ENCODE assay signal across 1 cellular context in the genomic region with DNA sequence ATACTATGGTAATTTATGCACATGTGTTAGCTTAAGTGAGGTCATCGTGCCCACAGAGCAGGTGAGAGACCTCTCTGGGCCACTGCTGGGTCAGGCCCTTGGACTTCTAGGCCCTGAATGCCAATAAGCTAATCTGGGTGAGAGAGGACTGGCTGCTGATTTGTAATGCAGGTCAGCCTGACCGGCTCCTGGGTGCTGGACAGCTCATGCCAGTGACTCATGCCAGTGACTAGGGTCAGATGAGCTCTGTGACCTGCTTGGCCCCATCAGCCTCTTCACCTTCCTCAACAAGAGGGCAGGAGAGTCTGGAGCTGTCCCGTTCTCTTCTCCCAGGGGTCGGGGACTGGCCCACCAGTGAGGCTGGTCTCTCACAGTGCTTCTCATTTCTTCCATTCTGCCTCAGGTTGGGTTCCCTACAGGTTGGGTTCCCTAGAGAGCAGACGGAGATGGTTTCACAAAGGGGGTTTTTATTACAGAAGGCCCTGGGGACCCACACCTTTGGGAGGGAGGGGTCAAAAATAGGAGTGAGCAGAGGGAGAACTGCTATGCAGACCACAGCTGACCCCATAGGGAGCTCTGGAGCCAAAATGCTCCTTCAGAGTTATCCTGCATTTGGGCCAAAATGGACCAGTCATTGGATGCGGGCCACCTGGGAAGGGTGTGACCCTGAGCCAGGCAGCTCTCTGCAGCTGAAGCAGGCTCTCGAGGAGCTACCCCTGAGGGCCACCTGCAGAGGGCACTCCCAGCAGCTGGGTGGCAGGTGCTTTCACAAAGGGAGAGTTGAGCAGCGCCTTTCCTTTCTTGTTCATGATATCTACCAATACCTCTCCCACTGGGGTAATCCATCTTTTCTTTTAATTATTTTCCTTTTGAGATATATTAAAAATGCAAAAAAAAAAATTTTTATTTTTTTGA.
A peak's percentile ranks its signal among the peaks of the same experiment; 100 is the strongest.
TF ChIP-seq lines count a peak whose summit lies in the region.

No MANE protein-coding gene starts in this region.

TF ChIP-seq in GM12878, 131 proteins besides CTCF, POLR2A, EP300 and RAD21:
- TF ChIP-seq PRDM15 (CRISPR knock-in tag; IDR thresholded peaks at IDR 0.05) (no peak), EZH2 (IDR thresholded peaks at IDR 0.05; ENCODE audit: borderline replicate concordance, control insufficient read depth, low read depth, low read length) (no peak), IKZF2 (IDR thresholded peaks at IDR 0.05) (no peak), TCF12 (IDR thresholded peaks at IDR 0.05; ENCODE audit: low read depth, low read length) (0 out of 2 replicates have a peak, but pooled peaks have one; percentile 45), ZNF24 (IDR thresholded peaks at IDR 0.05) (no peak)
- TF ChIP-seq, protein P1, sequence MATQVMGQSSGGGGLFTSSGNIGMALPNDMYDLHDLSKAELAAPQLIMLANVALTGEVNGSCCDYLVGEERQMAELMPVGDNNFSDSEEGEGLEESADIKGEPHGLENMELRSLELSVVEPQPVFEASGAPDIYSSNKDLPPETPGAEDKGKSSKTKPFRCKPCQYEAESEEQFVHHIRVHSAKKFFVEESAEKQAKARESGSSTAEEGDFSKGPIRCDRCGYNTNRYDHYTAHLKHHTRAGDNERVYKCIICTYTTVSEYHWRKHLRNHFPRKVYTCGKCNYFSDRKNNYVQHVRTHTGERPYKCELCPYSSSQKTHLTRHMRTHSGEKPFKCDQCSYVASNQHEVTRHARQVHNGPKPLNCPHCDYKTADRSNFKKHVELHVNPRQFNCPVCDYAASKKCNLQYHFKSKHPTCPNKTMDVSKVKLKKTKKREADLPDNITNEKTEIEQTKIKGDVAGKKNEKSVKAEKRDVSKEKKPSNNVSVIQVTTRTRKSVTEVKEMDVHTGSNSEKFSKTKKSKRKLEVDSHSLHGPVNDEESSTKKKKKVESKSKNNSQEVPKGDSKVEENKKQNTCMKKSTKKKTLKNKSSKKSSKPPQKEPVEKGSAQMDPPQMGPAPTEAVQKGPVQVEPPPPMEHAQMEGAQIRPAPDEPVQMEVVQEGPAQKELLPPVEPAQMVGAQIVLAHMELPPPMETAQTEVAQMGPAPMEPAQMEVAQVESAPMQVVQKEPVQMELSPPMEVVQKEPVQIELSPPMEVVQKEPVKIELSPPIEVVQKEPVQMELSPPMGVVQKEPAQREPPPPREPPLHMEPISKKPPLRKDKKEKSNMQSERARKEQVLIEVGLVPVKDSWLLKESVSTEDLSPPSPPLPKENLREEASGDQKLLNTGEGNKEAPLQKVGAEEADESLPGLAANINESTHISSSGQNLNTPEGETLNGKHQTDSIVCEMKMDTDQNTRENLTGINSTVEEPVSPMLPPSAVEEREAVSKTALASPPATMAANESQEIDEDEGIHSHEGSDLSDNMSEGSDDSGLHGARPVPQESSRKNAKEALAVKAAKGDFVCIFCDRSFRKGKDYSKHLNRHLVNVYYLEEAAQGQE (IDR thresholded peaks at IDR 0.05; ENCODE audit: low read depth, low read length) = peak; percentile 17; the same call in 1 of the 2 replicates
- TF ChIP-seq, protein P2, sequence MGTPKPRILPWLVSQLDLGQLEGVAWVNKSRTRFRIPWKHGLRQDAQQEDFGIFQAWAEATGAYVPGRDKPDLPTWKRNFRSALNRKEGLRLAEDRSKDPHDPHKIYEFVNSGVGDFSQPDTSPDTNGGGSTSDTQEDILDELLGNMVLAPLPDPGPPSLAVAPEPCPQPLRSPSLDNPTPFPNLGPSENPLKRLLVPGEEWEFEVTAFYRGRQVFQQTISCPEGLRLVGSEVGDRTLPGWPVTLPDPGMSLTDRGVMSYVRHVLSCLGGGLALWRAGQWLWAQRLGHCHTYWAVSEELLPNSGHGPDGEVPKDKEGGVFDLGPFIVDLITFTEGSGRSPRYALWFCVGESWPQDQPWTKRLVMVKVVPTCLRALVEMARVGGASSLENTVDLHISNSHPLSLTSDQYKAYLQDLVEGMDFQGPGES (IDR thresholded peaks at IDR 0.05) = no peak
